1 cellular context compared by ENCODE assay signal in the genomic region with DNA sequence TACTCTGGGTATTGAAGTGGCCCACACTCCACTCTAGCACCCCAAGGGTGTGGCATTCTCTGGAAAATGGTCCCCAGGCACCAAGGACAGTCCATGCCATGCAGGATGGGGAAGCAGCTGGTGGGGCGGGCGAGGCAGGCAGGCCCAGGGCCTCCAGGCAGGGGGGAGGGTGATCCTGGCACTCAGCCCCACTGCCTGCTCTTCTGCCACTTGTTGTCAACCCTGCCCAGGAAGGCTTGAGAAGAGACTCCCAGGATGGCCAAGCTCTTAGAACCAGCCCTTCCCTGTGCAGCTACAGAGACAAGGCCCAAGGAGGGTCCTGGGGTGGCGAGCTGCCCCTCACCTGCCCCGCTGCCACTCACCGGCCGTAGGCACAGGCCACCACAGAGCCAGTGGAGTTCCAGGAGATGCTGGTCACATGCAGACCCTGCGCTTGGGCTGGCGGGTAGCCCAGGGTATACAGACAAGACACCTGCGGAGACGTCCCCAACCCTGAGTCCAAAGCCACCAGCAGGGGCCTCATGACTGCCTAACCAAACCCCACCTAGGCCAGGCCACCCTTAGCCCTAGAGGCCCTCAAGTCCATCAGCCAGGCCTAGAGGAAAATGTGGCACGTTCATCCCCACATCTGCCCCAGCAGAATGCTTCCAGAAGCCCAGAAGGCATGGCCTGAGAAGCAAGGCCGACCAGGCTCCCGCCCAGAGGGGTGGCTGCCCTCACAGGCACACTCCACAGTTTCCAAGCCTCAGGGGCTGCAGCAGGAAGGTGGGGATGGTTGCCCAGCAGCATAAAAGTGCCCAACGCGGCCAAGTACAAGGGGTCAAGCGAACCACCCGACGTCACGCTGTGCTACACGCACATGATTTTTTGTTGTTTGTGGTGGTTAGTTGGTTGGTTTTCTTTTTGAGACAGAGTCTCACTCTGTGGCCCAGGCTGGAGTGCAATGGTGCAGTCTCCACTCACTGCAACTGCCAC.
TF ChIP-seq lines count a peak whose summit lies in the region.

No MANE protein-coding gene starts in this region.

TF ChIP-seq in GM23338, 12 proteins besides CTCF, POLR2A, EP300 and RAD21 (continued from another document):
- no peak for TF ChIP-seq ETS1 (IDR thresholded peaks at IDR 0.05)
- no peak for TF ChIP-seq ZNF114 (CRISPR knock-in tag; IDR thresholded peaks at IDR 0.05)
- TF ChIP-seq NANOG (IDR thresholded peaks at IDR 0.05; ENCODE audit: borderline replicate concordance): no peak
- TF ChIP-seq STAT1 (IDR thresholded peaks at IDR 0.05; ENCODE audit: unreplicated experiment): no peak
TF ChIP-seq in GM23338: peak in this region for 0.
